Comparison of ENCODE assay signal across 2 cellular contexts in the genomic region with DNA sequence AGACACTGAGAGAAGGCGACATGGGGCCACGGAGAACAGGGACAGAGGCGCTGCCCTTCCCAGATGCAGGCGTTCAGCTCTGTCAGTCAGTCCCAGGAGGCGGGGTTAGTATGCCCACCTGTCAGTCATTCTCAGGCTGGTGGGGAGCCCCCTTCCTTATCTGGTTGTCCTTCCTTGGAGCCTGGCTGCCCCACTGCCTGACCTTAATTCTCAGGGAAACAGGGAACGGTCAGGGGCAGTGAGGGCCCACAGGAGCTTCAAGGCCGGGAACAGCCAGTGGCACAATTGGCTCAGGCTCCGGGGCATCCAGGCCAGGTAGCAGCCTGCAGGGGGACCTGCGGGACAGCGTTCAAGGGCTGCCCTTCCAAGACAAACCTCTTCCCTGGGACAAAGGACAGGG.
TF ChIP-seq lines count a peak whose summit lies in the region.

No MANE protein-coding gene starts in this region.

TF ChIP-seq in WTC11, 78 proteins besides CTCF, POLR2A, EP300 and RAD21 (continued from another document):
- TF ChIP-seq, protein P1, sequence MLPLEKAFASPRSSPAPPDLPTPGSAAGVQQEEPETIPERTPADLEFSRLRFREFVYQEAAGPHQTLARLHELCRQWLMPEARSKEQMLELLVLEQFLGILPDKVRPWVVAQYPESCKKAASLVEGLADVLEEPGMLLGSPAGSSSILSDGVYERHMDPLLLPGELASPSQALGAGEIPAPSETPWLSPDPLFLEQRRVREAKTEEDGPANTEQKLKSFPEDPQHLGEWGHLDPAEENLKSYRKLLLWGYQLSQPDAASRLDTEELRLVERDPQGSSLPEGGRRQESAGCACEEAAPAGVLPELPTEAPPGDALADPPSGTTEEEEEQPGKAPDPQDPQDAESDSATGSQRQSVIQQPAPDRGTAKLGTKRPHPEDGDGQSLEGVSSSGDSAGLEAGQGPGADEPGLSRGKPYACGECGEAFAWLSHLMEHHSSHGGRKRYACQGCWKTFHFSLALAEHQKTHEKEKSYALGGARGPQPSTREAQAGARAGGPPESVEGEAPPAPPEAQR (CRISPR knock-in tag; IDR thresholded peaks at IDR 0.05), result no peak
- TF ChIP-seq, protein P2, sequence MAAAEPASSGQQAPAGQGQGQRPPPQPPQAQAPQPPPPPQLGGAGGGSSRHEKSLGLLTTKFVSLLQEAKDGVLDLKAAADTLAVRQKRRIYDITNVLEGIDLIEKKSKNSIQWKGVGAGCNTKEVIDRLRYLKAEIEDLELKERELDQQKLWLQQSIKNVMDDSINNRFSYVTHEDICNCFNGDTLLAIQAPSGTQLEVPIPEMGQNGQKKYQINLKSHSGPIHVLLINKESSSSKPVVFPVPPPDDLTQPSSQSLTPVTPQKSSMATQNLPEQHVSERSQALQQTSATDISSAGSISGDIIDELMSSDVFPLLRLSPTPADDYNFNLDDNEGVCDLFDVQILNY (CRISPR knock-in tag; IDR thresholded peaks at IDR 0.05), result no peak
- TF ChIP-seq KAT7 (CRISPR knock-in tag; IDR thresholded peaks at IDR 0.05; ENCODE audit: borderline replicate concordance) (no peak), MYBL2 (CRISPR knock-in tag; IDR thresholded peaks at IDR 0.05) (no peak), GABPB1 (CRISPR knock-in tag; IDR thresholded peaks at IDR 0.05) (no peak), ZNF671 (CRISPR knock-in tag; IDR thresholded peaks at IDR 0.05) (no peak), IRF2 (CRISPR knock-in tag; IDR thresholded peaks at IDR 0.05; ENCODE audit: borderline replicate concordance, low read depth) (no peak), FOXJ3 (CRISPR knock-in tag; IDR thresholded peaks at IDR 0.05; ENCODE audit: borderline replicate concordance) (no peak), ZNF232 (CRISPR knock-in tag; IDR thresholded peaks at IDR 0.05) (no peak), CBFB (CRISPR knock-in tag; IDR thresholded peaks at IDR 0.05; ENCODE audit: low read depth) (no peak)
- TF ChIP-seq, protein P3, sequence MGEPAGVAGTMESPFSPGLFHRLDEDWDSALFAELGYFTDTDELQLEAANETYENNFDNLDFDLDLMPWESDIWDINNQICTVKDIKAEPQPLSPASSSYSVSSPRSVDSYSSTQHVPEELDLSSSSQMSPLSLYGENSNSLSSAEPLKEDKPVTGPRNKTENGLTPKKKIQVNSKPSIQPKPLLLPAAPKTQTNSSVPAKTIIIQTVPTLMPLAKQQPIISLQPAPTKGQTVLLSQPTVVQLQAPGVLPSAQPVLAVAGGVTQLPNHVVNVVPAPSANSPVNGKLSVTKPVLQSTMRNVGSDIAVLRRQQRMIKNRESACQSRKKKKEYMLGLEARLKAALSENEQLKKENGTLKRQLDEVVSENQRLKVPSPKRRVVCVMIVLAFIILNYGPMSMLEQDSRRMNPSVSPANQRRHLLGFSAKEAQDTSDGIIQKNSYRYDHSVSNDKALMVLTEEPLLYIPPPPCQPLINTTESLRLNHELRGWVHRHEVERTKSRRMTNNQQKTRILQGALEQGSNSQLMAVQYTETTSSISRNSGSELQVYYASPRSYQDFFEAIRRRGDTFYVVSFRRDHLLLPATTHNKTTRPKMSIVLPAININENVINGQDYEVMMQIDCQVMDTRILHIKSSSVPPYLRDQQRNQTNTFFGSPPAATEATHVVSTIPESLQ (CRISPR knock-in tag; IDR thresholded peaks at IDR 0.05), result no peak
- TF ChIP-seq, protein P4, sequence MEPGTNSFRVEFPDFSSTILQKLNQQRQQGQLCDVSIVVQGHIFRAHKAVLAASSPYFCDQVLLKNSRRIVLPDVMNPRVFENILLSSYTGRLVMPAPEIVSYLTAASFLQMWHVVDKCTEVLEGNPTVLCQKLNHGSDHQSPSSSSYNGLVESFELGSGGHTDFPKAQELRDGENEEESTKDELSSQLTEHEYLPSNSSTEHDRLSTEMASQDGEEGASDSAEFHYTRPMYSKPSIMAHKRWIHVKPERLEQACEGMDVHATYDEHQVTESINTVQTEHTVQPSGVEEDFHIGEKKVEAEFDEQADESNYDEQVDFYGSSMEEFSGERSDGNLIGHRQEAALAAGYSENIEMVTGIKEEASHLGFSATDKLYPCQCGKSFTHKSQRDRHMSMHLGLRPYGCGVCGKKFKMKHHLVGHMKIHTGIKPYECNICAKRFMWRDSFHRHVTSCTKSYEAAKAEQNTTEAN (CRISPR knock-in tag; IDR thresholded peaks at IDR 0.05), result no peak
- TF ChIP-seq, protein P5, sequence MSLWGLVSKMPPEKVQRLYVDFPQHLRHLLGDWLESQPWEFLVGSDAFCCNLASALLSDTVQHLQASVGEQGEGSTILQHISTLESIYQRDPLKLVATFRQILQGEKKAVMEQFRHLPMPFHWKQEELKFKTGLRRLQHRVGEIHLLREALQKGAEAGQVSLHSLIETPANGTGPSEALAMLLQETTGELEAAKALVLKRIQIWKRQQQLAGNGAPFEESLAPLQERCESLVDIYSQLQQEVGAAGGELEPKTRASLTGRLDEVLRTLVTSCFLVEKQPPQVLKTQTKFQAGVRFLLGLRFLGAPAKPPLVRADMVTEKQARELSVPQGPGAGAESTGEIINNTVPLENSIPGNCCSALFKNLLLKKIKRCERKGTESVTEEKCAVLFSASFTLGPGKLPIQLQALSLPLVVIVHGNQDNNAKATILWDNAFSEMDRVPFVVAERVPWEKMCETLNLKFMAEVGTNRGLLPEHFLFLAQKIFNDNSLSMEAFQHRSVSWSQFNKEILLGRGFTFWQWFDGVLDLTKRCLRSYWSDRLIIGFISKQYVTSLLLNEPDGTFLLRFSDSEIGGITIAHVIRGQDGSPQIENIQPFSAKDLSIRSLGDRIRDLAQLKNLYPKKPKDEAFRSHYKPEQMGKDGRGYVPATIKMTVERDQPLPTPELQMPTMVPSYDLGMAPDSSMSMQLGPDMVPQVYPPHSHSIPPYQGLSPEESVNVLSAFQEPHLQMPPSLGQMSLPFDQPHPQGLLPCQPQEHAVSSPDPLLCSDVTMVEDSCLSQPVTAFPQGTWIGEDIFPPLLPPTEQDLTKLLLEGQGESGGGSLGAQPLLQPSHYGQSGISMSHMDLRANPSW (CRISPR knock-in tag; conservative IDR thresholded peaks at IDR 0.05; ENCODE audit: low read depth), result no peak

TF ChIP-seq in SK-N-SH, 30 proteins besides CTCF, POLR2A, EP300 and RAD21 (continued from another document):
- TF ChIP-seq, protein P6, sequence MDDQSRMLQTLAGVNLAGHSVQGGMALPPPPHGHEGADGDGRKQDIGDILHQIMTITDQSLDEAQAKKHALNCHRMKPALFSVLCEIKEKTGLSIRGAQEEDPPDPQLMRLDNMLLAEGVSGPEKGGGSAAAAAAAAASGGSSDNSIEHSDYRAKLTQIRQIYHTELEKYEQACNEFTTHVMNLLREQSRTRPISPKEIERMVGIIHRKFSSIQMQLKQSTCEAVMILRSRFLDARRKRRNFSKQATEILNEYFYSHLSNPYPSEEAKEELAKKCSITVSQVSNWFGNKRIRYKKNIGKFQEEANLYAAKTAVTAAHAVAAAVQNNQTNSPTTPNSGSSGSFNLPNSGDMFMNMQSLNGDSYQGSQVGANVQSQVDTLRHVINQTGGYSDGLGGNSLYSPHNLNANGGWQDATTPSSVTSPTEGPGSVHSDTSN (IDR thresholded peaks at IDR 0.05), result no peak
- TF ChIP-seq MXI1 (IDR thresholded peaks at IDR 0.05; ENCODE audit: low read depth, low read length), result no peak
- TF ChIP-seq FOXJ3 (CRISPR knock-in tag; IDR thresholded peaks at IDR 0.05), result no peak
- no peak for TF ChIP-seq SMC3 (IDR thresholded peaks at IDR 0.05; ENCODE audit: low read depth, low read length)
- no peak for TF ChIP-seq TCF12 (IDR thresholded peaks at IDR 0.05)
